Comparison of ENCODE assay signal across 8 cellular contexts in the genomic region with DNA sequence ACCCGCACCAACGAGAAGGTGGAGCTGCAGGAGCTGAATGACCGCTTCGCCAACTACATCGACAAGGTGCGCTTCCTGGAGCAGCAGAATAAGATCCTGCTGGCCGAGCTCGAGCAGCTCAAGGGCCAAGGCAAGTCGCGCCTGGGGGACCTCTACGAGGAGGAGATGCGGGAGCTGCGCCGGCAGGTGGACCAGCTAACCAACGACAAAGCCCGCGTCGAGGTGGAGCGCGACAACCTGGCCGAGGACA. TPM values are rescaled to one million over a fixed set of nuclear protein-coding genes. Genes with fewer than 3 reads are reported as not detected.
DNase-seq lines count a peak whose midpoint lies in the region; ATAC-seq and TF ChIP-seq lines count a peak whose summit lies in the region.

No MANE protein-coding gene starts in this region.

- H4K91ac ChIP-seq in trophoblast cell (ENCODE audit: low read depth, low read length) = peak overlapping the region; percentile 9

- H3K79me2 ChIP-seq in SK-N-SH (ENCODE audit: insufficient read depth) = peaks cover 79% of the 10 kb centered on the region
- peaks cover 7% of the 10 kb centered on the region for H3K79me2 ChIP-seq in trophoblast cell (ENCODE audit: control insufficient read depth, insufficient read depth, low read length, poor library complexity)

- H3K36me3 Mint-ChIP-seq in endothelial cell (ENCODE audit: low read depth, unreplicated experiment) = peaks cover 48% of the 10 kb centered on the region

- peaks cover 32 to 53% of the 10 kb centered on the region in 2 experiments for H3K36me3 ChIP-seq in SK-N-SH (replicated peaks in 1 of 2; ENCODE audit: control insufficient read depth in 1 of 2, insufficient read depth in 2 of 2, low read length in 1 of 2)
- H3K36me3 ChIP-seq in trophoblast cell (ENCODE audit: control insufficient read depth in 1 of 2, insufficient read depth in 2 of 2, low read length in 2 of 2) = peaks cover 9 to 13% of the 10 kb centered on the region in 2 experiments

- H3K9ac ChIP-seq in SK-N-SH (peak overlapping the region; percentile 100), trophoblast cell (ENCODE audit: low read length) (peak overlapping the region; percentile 25)

- H2BK120ac ChIP-seq in trophoblast cell (ENCODE audit: insufficient read depth, low read length, poor library complexity) = peak overlapping the region; percentile 13

- H3K4me1 ChIP-seq in SK-N-SH (ENCODE audit: control insufficient read depth in 1 of 2, insufficient read depth in 2 of 2, low read depth in 1 of 2, low read length in 1 of 2) (peaks cover 0 to 16% of the 10 kb centered on the region in 2 experiments; a peak in 2 of 4 replicates), trophoblast cell (ENCODE audit: control insufficient read depth in 1 of 2, insufficient read depth in 2 of 2, low read length in 2 of 2) (peaks cover 3 to 12% of the 10 kb centered on the region in 2 experiments)

- peak overlapping the region; percentile 77 for H3K27ac Mint-ChIP-seq in endothelial cell (ENCODE audit: unreplicated experiment)

- no peaks in the 10 kb centered on the region for H3K9me3 Mint-ChIP-seq in endothelial cell (ENCODE audit: unreplicated experiment)

- H3K4me3 Mint-ChIP-seq in endothelial cell (ENCODE audit: unreplicated experiment) = peak overlapping the region; percentile 99

- peaks cover 33% of the 10 kb centered on the region for H3K27me3 Mint-ChIP-seq in endothelial cell (ENCODE audit: unreplicated experiment)

- no peak for TF ChIP-seq CTCF in SK-N-SH (IDR thresholded peaks at IDR 0.05)
- TF ChIP-seq CTCF in NB4 (IDR thresholded peaks at IDR 0.05; ENCODE audit: low read depth, low read length) = no peak
- TF ChIP-seq CTCF in endothelial cell (IDR thresholded peaks at IDR 0.05; ENCODE audit: unreplicated experiment) = no peak

- POLR2A ChIA-PET in SK-N-SH (lab: Yijun Ruan, JAX) = interaction anchor here (0.7 to 2.5 kb wide), 5 partner anchors 15 to 373 kb away, joined by 3 to 13 read pairs (median 4); a partner anchor contains a TSS

- H2BK5ac ChIP-seq in trophoblast cell (ENCODE audit: low read depth, low read length, poor library complexity) = no peak overlapping the region

- H3K9me2 ChIP-seq in SK-N-SH = no peaks in the 10 kb centered on the region

- no peak overlapping the region for H2BK12ac ChIP-seq in trophoblast cell (ENCODE audit: low read length)

- H3K4me2 ChIP-seq in SK-N-SH = peak overlapping the region; percentile 88
- peak overlapping the region; percentile 73 for H3K4me2 ChIP-seq in trophoblast cell (ENCODE audit: low read length)

- peak overlapping the region; percentile 82 to 98 for H3K27ac ChIP-seq in SK-N-SH (ENCODE audit: low read depth in 2 of 2, low read length in 1 of 2)
- no peak overlapping the region for H3K27ac ChIP-seq in trophoblast cell (ENCODE audit: low read depth, low read length)

- peak overlapping the region; percentile 38 for H4K8ac ChIP-seq in trophoblast cell (ENCODE audit: low read depth, low read length)

- H4K12ac ChIP-seq in trophoblast cell (ENCODE audit: low read depth, low read length) = no peak overlapping the region

- no peaks in the 10 kb centered on the region for H3K27me3 ChIP-seq in SK-N-SH (ENCODE audit: insufficient read depth)
- peaks cover 2% of the 10 kb centered on the region for H3K27me3 ChIP-seq in trophoblast cell (ENCODE audit: insufficient read depth, low read length)

- peak overlapping the region; percentile 62 for H3K18ac ChIP-seq in trophoblast cell (ENCODE audit: low read length)

- CTCF ChIA-PET in SK-N-SH (lab: Yijun Ruan, JAX) = interaction anchor here (0.6 to 3.7 kb wide), 18 partner anchors 8 to 1222 kb away, joined by 3 to 30 read pairs (median 4); a partner anchor contains a TSS

- peak overlapping the region; percentile 5 for H3K14ac ChIP-seq in trophoblast cell (ENCODE audit: low read length)

- no peak for TF ChIP-seq EP300 in SK-N-SH (IDR thresholded peaks at IDR 0.05; ENCODE audit: borderline replicate concordance in 1 of 2, low read depth in 1 of 2, low read length in 1 of 2)

- peaks cover 39% of the 10 kb centered on the region for H3K4me1 Mint-ChIP-seq in endothelial cell (ENCODE audit: unreplicated experiment)

- H3F3A ChIP-seq in SK-N-SH (replicated peaks; ENCODE audit: insufficient read depth) = peaks cover 67% of the 10 kb centered on the region

- peak overlapping the region; percentile 28 for H3K4ac ChIP-seq in trophoblast cell (ENCODE audit: low read depth, low read length)

- H4K20me1 ChIP-seq in SK-N-SH (ENCODE audit: insufficient read depth) = peaks cover 55% of the 10 kb centered on the region

- no peak for TF ChIP-seq RAD21 in SK-N-SH (IDR thresholded peaks at IDR 0.05; ENCODE audit: low read length)

- peaks cover 15% of the 10 kb centered on the region for H3K79me1 ChIP-seq in trophoblast cell (ENCODE audit: low read length)

- H3K4me3 ChIP-seq in SK-N-SH (ENCODE audit: low read depth in 2 of 2, low read length in 1 of 2) (peak overlapping the region; percentile 87 to 98), NB4 (ENCODE audit: low read depth, low read length) (peak overlapping the region; percentile 87), trophoblast cell (ENCODE audit: low read depth, low read length) (peak overlapping the region; percentile 89)

- H2AFZ ChIP-seq in SK-N-SH (ENCODE audit: low read depth) (no peak overlapping the region), trophoblast cell (ENCODE audit: insufficient read depth, low read length, poor library complexity) (peak overlapping the region; percentile 38)

- DNase-seq in SK-N-SH = no peak
- no peak for DNase-seq in NB4 (ENCODE audit: low read depth)
- peak; percentile 38 for DNase-seq in endothelial cell (ENCODE audit: low spot score)
- DNase-seq in trophoblast cell = no peak
- DNase-seq in germinal center (ENCODE audit: low spot score) = no peak
- no peak for DNase-seq in kidney glomerular epithelial cell (lab: John Stamatoyannopoulos, UW)
- DNase-seq in UCSD-AML1 (lab: John Stamatoyannopoulos, UW; ENCODE audit: unreplicated experiment) = no peak

- no peak for TF ChIP-seq POLR2A in NB4 (IDR thresholded peaks at IDR 0.05; ENCODE audit: extremely low read depth, insufficient read length)

- H2AK5ac ChIP-seq in trophoblast cell (ENCODE audit: low read length) = no peak overlapping the region

- no peak for ATAC-seq in SK-N-SH treated with all-trans-retinoic acid at 6 μM for 48 hours

- 0% methylated on average over 14 of the region's 21 CpGs for WGBS in SK-N-SH (ENCODE audit: low lambda C conversion rate)
- no CpG with 5 or more reads among the region's 21 CpGs for WGBS in trophoblast cell (ENCODE audit: extremely low coverage, insufficient coverage, insufficient read length)

- H3K23ac ChIP-seq in trophoblast cell (ENCODE audit: low read length) = no peak overlapping the region

- H3K9me3 ChIP-seq in SK-N-SH (no peaks in the 10 kb centered on the region), trophoblast cell (ENCODE audit: insufficient read depth, low read depth, low read length) (peaks cover 2% of the 10 kb centered on the region)

TF ChIP-seq in SK-N-SH, 30 proteins besides CTCF, POLR2A, EP300 and RAD21:
- 0 out of 2 replicates have a peak, but pooled peaks have one; percentile 22 for TF ChIP-seq ELF1 (IDR thresholded peaks at IDR 0.05)
- TF ChIP-seq, protein P1, sequence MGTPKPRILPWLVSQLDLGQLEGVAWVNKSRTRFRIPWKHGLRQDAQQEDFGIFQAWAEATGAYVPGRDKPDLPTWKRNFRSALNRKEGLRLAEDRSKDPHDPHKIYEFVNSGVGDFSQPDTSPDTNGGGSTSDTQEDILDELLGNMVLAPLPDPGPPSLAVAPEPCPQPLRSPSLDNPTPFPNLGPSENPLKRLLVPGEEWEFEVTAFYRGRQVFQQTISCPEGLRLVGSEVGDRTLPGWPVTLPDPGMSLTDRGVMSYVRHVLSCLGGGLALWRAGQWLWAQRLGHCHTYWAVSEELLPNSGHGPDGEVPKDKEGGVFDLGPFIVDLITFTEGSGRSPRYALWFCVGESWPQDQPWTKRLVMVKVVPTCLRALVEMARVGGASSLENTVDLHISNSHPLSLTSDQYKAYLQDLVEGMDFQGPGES (IDR thresholded peaks at IDR 0.05; ENCODE audit: low read depth, low read length) = no peak
TF ChIP-seq in SK-N-SH: peak in this region for 1.

TF ChIP-seq in SK-N-SH treated with all-trans-retinoic acid at 6 μM for 48 hours, 23 proteins besides CTCF, POLR2A, EP300 and RAD21 (continues in another document):
- no peak for TF ChIP-seq ZC3H10 (CRISPR knock-in tag; IDR thresholded peaks at IDR 0.05)
- TF ChIP-seq, protein P2, sequence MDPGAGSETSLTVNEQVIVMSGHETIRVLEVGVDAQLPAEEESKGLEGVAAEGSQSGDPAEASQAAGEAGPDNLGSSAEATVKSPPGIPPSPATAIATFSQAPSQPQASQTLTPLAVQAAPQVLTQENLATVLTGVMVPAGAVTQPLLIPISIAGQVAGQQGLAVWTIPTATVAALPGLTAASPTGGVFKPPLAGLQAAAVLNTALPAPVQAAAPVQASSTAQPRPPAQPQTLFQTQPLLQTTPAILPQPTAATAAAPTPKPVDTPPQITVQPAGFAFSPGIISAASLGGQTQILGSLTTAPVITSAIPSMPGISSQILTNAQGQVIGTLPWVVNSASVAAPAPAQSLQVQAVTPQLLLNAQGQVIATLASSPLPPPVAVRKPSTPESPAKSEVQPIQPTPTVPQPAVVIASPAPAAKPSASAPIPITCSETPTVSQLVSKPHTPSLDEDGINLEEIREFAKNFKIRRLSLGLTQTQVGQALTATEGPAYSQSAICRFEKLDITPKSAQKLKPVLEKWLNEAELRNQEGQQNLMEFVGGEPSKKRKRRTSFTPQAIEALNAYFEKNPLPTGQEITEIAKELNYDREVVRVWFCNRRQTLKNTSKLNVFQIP (CRISPR knock-in tag; IDR thresholded peaks at IDR 0.05; ENCODE audit: borderline replicate concordance, low read depth) = no peak

RNA-seq across cellular contexts. Expression of a gene that starts 1.6 kb away (rescaled TPM):
- polyA plus RNA-seq in SK-N-SH (2012; rRNA removed) = 4,747 and 5,016 TPM in 2 replicates
- 4,035 and 4,614 TPM in 2 replicates for polyA plus RNA-seq in SK-N-SH (2012; cell fraction: cytosol; rRNA removed)
- 5,845 and 10,924 TPM in 2 replicates for polyA plus RNA-seq in SK-N-SH (2012; cell fraction: nucleus; rRNA removed)
- total RNA-seq in endothelial cell (ENCODE audit: unreplicated experiment) = 6,235 TPM
- 408 and 429 TPM in 2 replicates for polyA plus RNA-seq in trophoblast cell (2013)

RNA-seq across cellular contexts. Expression of a gene that starts 28.2 kb away (rescaled TPM):
- 3.1 and 4.1 TPM in 2 replicates for polyA plus RNA-seq in SK-N-SH (2012; rRNA removed)
- 3.7 and 4.0 TPM in 2 replicates for polyA plus RNA-seq in SK-N-SH (2012; cell fraction: cytosol; rRNA removed)
- polyA plus RNA-seq in SK-N-SH (2012; cell fraction: nucleus; rRNA removed) = 3.6 and 8.0 TPM in 2 replicates
- total RNA-seq in endothelial cell (ENCODE audit: unreplicated experiment) = 17.7 TPM
- 2.7 and 3.1 TPM in 2 replicates for polyA plus RNA-seq in trophoblast cell (2013)
